In genomic region chr1:247331172-247331525, GRCh38 we compare ENCODE assay signal across 1 cellular context.
TF ChIP-seq lines count a peak whose summit lies in the region.

No MANE protein-coding gene starts in this region.

TF ChIP-seq in K562, 482 proteins besides CTCF, POLR2A, EP300 and RAD21 (continued from another document):
- TF ChIP-seq SMARCC2 (IDR thresholded peaks at IDR 0.05; ENCODE audit: low read depth): no peak
- peak; percentile 50 for TF ChIP-seq NKRF (IDR thresholded peaks at IDR 0.05; ENCODE audit: borderline replicate concordance)
- no peak for TF ChIP-seq ATF1 (CRISPR knock-in tag; IDR thresholded peaks at IDR 0.05)
- TF ChIP-seq ATF1 (tag; IDR thresholded peaks at IDR 0.05): peak; percentile 26
- 0 out of 2 replicates have a peak, but pooled peaks have one; percentile 21 for TF ChIP-seq CC2D1A (IDR thresholded peaks at IDR 0.05)
- peak; percentile 56 for TF ChIP-seq ATF7 (IDR thresholded peaks at IDR 0.05)
- peak; percentile 60; the same call in 1 of the 2 replicates for TF ChIP-seq AFF4 (CRISPR knock-in tag; IDR thresholded peaks at IDR 0.05)
- TF ChIP-seq SIN3A (IDR thresholded peaks at IDR 0.05; ENCODE audit: borderline replicate concordance in 2 of 2, control insufficient read depth in 1 of 2, low read depth in 2 of 2, low read length in 2 of 2): peak; percentile 32 to 52; a peak in 1 of 4 replicates
- 0 out of 2 replicates have a peak, but pooled peaks have one; percentile 33 for TF ChIP-seq NFRKB (IDR thresholded peaks at IDR 0.05; ENCODE audit: low read depth)
